In the genomic region with DNA sequence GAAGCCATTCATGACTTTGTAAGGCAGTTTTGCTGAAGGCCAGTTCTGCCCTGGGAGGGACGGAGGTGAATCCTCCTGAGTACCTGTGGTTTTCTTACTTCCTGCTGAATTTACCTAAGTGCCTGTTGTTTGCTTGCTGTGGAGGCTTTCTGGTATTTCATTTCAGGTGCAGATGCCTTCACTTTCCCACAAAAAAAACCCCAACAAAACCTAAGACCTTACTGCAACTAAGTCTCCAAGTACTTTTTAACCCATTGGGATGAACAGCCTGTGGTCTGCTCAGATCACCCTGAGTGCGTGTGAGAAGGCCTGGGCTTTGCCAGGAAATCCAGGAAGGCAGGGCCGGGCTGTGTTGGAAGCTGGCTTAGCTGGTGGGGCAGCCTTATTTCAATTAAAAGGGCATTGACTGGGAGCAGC, we compare ENCODE assay signal across 10 cellular contexts.
A peak's percentile ranks its signal among the peaks of the same experiment; 100 is the strongest.
DNase-seq lines count a peak whose midpoint lies in the region; ATAC-seq lines count a peak whose summit lies in the region.
"Had no signal": no experiment of that assay in that cellular context is flagged by ENCODE, and none has a peak within 500 bp of the region (broad histone marks: within the 10 kb centered on the region; RNA-seq: fewer than 3 reads in every experiment).

No MANE protein-coding gene starts in this region.

- no peaks in the 10 kb centered on the region for H3K36me3 Mint-ChIP-seq in effector memory CD8-positive, alpha-beta T cell (ENCODE audit: insufficient read depth)

- peak; percentile 49 for DNase-seq in EH (ENCODE audit: low read depth)
- no peak for DNase-seq in effector memory CD8-positive, alpha-beta T cell
- peak; percentile 32 for DNase-seq in myocyte (ENCODE audit: low read depth)
- no peak for DNase-seq in T1000 (lab: John Stamatoyannopoulos, UW)
- no peak for DNase-seq in NCI-H2196 treated with DMSO at 0.1 percent for 48 hours (lab: John Stamatoyannopoulos, UW; ENCODE audit: unreplicated experiment)
- no peak for DNase-seq in NCI-H1694 (lab: John Stamatoyannopoulos, UW)
- DNase-seq: amniotic stem cell, HCEC 1CT had no signal

- no peak overlapping the region for H3K4me3 Mint-ChIP-seq in effector memory CD8-positive, alpha-beta T cell

- ATAC-seq in HG03565 (IDR thresholded peaks at IDR 0.05; ENCODE audit: unreplicated experiment), result peak; percentile 63
- peak; percentile 27 for ATAC-seq in effector memory CD8-positive, alpha-beta T cell (replicated peaks)
- no peak for ATAC-seq in GM18867 (IDR thresholded peaks at IDR 0.05; ENCODE audit: unreplicated experiment)

- H3K27ac Mint-ChIP-seq in effector memory CD8-positive, alpha-beta T cell, result no peak overlapping the region

- H3K4me1 Mint-ChIP-seq in effector memory CD8-positive, alpha-beta T cell (ENCODE audit: low read depth in 2 of 2), result peaks cover 0 to 14% of the 10 kb centered on the region in 2 donors

- peaks cover 7 to 9% of the 10 kb centered on the region in 2 donors for H3K9me3 Mint-ChIP-seq in effector memory CD8-positive, alpha-beta T cell

- peaks cover 0 to 4% of the 10 kb centered on the region in 2 donors for H3K27me3 Mint-ChIP-seq in effector memory CD8-positive, alpha-beta T cell

Comparison
In these comparisons a context has a peak if more than half of its experiments do, and no peak if none do; other contexts are left out.
1. DNase-seq: peak in EH (single experiment) and myocyte (single experiment); none in effector memory CD8-positive, alpha-beta T cell (0 of 3), T1000 (single experiment), NCI-H2196 treated with DMSO at 0.1 percent for 48 hours (single experiment) and NCI-H1694 (single experiment).